In genomic region chr4:24956091-24956490, GRCh38 we compare ENCODE assay signal across 24 cellular contexts.
"Had no signal": no experiment of that assay in that cellular context is flagged by ENCODE, and none has a peak within 500 bp of the region (broad histone marks: within the 10 kb centered on the region; RNA-seq: fewer than 3 reads in every experiment).

No MANE protein-coding gene starts in this region.

- H3K9me2 ChIP-seq: SK-N-SH had no signal

- H3K4me3 ChIP-seq: MG63 had no signal

- H3K27ac ChIP-seq: RWPE1 had no signal

- H3K36me3 ChIP-seq: MG63 had no signal

- ATAC-seq: HepG2, Panc1 had no signal

- DNase-seq: IMR-90, Karpas-422, KG1, MG63, NCI-H1092, NCI-H1105 treated with DMSO at 0.1 percent for 48 hours, NCI-H1417 treated with DMSO at 0.1 percent for 48 hours, NCI-H146, NCI-H1694 treated with DMSO at 0.1 percent for 48 hours, NCI-H2029, NCI-H2081 treated with DMSO at 0.1 percent for 48 hours, NCI-H2171, NCI-H226, NCI-H446, NCI-H510A, NCI-H524 treated with DMSO at 0.1 percent for 48 hours, NCI-H69, NCI-H774, SHP77, SK-N-SH, SW 1271 had no signal

- H3K9me3 ChIP-seq: MG63, SK-N-SH had no signal

- H3K27me3 ChIP-seq: MG63 had no signal

- H3K9ac ChIP-seq: SK-N-SH had no signal

- H3K4me2 ChIP-seq: SK-N-SH had no signal
